1 cellular context compared by ENCODE assay signal in genomic region chr17:11797803-11798202, GRCh38.
TF ChIP-seq lines count a peak whose summit lies in the region.

No MANE protein-coding gene starts in this region.

TF ChIP-seq in H1, 55 proteins besides CTCF, POLR2A, EP300 and RAD21:
- no peak for TF ChIP-seq FOSL1 (IDR thresholded peaks at IDR 0.05; ENCODE audit: insufficient read depth, low read depth, low read length)
- peak; percentile 93 for TF ChIP-seq YY1 (IDR thresholded peaks at IDR 0.05; ENCODE audit: low read depth, low read length)
